ENCODE assay signal across 1 cellular context in the genomic region with DNA sequence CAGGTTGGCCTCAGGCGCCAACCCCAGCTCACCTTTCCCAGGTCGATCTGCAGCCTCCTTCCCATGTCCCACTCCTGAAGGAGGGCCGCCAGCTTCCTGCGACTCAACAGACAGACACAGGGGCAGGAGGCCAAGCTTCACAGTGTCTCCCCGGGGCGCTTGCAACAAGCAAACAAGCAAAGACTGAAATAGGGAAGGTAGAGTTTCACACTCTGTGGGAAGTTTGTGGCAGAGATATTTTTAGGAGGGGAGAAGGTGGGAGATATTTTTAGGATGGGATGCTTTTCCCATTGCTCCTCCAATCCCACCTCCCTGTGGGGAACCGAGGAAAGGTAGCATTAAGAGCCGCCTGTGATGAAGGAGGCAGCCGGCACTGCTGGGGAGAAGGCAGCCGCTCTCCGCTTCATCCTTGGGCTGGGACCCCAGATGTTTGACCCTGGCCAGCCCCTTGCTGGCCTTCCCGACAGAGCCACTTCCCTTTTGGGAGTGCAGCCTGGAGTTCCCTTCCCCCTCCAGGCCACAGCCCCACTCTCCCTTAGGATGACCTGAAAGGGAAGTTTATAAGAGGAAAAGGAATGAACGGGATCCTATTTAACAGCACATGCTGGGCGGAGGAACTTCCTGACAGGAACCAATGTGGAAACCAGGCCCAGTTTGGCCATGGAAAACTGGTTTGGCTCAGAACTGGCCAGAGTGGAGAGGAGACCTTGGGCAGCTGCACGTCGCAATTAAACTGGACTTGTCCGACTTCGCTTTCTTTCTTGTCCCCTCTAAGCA.
TF ChIP-seq lines count a peak whose summit lies in the region.

No MANE protein-coding gene starts in this region.

TF ChIP-seq in WTC11, 78 proteins besides CTCF, POLR2A, EP300 and RAD21 (continued from another document):
- TF ChIP-seq CDX4 (CRISPR knock-in tag; IDR thresholded peaks at IDR 0.05; ENCODE audit: borderline replicate concordance) (no peak), TEAD1 (CRISPR knock-in tag; IDR thresholded peaks at IDR 0.05) (no peak), NFE2L1 (CRISPR knock-in tag; IDR thresholded peaks at IDR 0.05) (no peak), ZNF512 (CRISPR knock-in tag; IDR thresholded peaks at IDR 0.05; ENCODE audit: borderline replicate concordance) (no peak), MYBL2 (CRISPR knock-in tag; IDR thresholded peaks at IDR 0.05) (no peak), JAZF1 (CRISPR knock-in tag; IDR thresholded peaks at IDR 0.05) (no peak), FOXK1 (CRISPR knock-in tag; IDR thresholded peaks at IDR 0.05) (no peak), AR (CRISPR knock-in tag; IDR thresholded peaks at IDR 0.05) (no peak), MLX (CRISPR knock-in tag; IDR thresholded peaks at IDR 0.05) (no peak), ZNF671 (CRISPR knock-in tag; IDR thresholded peaks at IDR 0.05) (no peak), ZNF121 (CRISPR knock-in tag; IDR thresholded peaks at IDR 0.05) (no peak), ESRRA (CRISPR knock-in tag; IDR thresholded peaks at IDR 0.05; ENCODE audit: borderline replicate concordance) (no peak), RELA (CRISPR knock-in tag; IDR thresholded peaks at IDR 0.05; ENCODE audit: borderline replicate concordance) (no peak), FOXP1 (CRISPR knock-in tag; IDR thresholded peaks at IDR 0.05; ENCODE audit: borderline replicate concordance) (no peak), ZNF219 (CRISPR knock-in tag; IDR thresholded peaks at IDR 0.05; ENCODE audit: borderline replicate concordance) (no peak), RORB (CRISPR knock-in tag; IDR thresholded peaks at IDR 0.05) (no peak)
- TF ChIP-seq, protein P1, sequence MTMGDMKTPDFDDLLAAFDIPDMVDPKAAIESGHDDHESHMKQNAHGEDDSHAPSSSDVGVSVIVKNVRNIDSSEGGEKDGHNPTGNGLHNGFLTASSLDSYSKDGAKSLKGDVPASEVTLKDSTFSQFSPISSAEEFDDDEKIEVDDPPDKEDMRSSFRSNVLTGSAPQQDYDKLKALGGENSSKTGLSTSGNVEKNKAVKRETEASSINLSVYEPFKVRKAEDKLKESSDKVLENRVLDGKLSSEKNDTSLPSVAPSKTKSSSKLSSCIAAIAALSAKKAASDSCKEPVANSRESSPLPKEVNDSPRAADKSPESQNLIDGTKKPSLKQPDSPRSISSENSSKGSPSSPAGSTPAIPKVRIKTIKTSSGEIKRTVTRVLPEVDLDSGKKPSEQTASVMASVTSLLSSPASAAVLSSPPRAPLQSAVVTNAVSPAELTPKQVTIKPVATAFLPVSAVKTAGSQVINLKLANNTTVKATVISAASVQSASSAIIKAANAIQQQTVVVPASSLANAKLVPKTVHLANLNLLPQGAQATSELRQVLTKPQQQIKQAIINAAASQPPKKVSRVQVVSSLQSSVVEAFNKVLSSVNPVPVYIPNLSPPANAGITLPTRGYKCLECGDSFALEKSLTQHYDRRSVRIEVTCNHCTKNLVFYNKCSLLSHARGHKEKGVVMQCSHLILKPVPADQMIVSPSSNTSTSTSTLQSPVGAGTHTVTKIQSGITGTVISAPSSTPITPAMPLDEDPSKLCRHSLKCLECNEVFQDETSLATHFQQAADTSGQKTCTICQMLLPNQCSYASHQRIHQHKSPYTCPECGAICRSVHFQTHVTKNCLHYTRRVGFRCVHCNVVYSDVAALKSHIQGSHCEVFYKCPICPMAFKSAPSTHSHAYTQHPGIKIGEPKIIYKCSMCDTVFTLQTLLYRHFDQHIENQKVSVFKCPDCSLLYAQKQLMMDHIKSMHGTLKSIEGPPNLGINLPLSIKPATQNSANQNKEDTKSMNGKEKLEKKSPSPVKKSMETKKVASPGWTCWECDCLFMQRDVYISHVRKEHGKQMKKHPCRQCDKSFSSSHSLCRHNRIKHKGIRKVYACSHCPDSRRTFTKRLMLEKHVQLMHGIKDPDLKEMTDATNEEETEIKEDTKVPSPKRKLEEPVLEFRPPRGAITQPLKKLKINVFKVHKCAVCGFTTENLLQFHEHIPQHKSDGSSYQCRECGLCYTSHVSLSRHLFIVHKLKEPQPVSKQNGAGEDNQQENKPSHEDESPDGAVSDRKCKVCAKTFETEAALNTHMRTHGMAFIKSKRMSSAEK (CRISPR knock-in tag; IDR thresholded peaks at IDR 0.05; ENCODE audit: borderline replicate concordance) = no peak
